In the genomic region with DNA sequence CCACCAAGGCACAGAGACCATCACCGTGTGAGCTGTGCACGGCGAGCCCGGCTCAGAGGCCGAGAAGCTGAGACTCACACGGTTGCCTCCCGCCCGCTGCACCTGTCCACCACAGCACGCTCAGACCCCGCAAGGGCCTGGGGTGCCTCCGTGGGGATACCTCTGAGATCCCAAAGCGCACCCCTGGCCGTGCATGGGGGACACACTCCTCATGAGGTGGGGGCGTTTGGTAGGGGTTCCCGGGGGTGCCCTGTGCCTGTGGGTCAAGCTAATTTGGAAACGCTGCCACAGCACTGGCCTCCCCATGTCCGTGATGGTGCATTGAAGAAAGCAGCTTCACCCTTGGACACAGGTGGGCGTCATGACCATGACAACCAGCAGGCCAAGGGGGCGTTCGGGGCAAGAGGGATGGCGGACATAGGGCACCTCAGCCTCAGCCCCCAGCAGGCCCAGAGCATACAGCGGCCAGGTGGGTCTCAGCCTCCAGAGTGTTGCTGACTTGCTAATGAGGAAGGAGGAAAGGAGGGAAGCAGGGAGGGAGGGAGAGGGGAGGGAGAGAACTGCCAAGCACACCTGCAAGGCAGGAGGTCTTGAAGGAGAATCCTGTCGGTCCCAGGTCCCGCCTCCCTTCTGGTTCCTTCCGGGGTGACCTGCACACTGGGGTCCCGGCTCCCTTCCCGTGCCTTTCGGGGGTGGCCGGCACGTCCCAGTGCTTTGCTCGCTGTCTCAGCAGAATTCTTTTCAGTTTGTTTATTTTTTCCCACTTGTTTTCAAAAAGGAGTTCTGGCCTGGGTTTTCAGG, we compare ENCODE assay signal across 1 cellular context.
TF ChIP-seq lines count a peak whose summit lies in the region.

No MANE protein-coding gene starts in this region.

TF ChIP-seq in K562, 482 proteins besides CTCF, POLR2A, EP300 and RAD21:
- TF ChIP-seq JUN (IDR thresholded peaks at IDR 0.05; ENCODE audit: borderline replicate concordance, low read depth, low read length) (no peak), JUN (CRISPR knock-in tag; IDR thresholded peaks at IDR 0.05; ENCODE audit: borderline replicate concordance) (no peak), IFI16 (CRISPR knock-in tag; IDR thresholded peaks at IDR 0.05) (no peak), RBM15 (IDR thresholded peaks at IDR 0.05; ENCODE audit: insufficient read depth, low read length) (no peak)
